Comparison of ENCODE assay signal across 22 cellular contexts in genomic region chr2:183021613-183022012, GRCh38.
"Had no signal": no experiment of that assay in that cellular context is flagged by ENCODE, and none has a peak within 500 bp of the region (broad histone marks: within the 10 kb centered on the region; RNA-seq: fewer than 3 reads in every experiment).

No MANE protein-coding gene starts in this region.

- FAIRE-seq: bronchial epithelial cell had no signal

- ATAC-seq: activated CD4-positive, alpha-beta T cell treated with anti-CD3 and anti-CD28 coated beads for 36 hours; Panc1 had no signal

- DNase-seq: activated CD4-positive, alpha-beta memory T cell treated with anti-CD3 and anti-CD28 coated beads, Interleukin-2, amount 10 ng/mL, durations not matched to agents 7 days and 5 days; activated CD4-positive, alpha-beta T cell treated with anti-CD3 and anti-CD28 coated beads for 36 hours; activated CD4-positive, alpha-beta T cell treated with anti-CD3 and anti-CD28 coated beads, Interleukin-2, amount 50 U/mL, for 1 hour; activated CD8-positive, alpha-beta memory T cell treated with anti-CD3 and anti-CD28 coated beads, Interleukin-2, amount 50 U/mL, for 48 hours; activated naive CD4-positive, alpha-beta T cell treated with anti-CD3 and anti-CD28 coated beads, Interleukin-2, amount 50 U/mL, for 16 hours; activated naive CD8-positive, alpha-beta T cell treated with anti-CD3 and anti-CD28 coated beads, Interleukin-2, amount 10 ng/mL, durations not matched to agents 7 days and 5 days; activated T-cell treated with anti-CD3 and anti-CD28 coated beads, Interleukin-2, amount 50 U/mL, for 1 hour; aorta; NCI-H1105 treated with DMSO at 0.1 percent for 48 hours; NCI-H1436 treated with DMSO at 0.1 percent for 48 hours; NCI-H187; NCI-H2081; NCI-H510A treated with DMSO at 0.1 percent for 48 hours; NCI-H69; NK-92 treated with Interleukin-12 subunit alpha and Interleukin-12 subunit beta, amount 100 ng/mL, for 24 hours; OCI-M1; SIG-M5; T-helper 1 cell; WERI-Rb-1 had no signal

- H3K27ac ChIP-seq: RWPE1, WERI-Rb-1 had no signal
